12 cellular contexts compared by ENCODE assay signal in genomic region chr2:159879061-159879604, GRCh38. TPM values are rescaled to one million over a fixed set of nuclear protein-coding genes. Genes with fewer than 3 reads are reported as not detected.
DNase-seq lines count a peak whose midpoint lies in the region; ATAC-seq lines count a peak whose summit lies in the region.
"Had no signal": no experiment of that assay in that cellular context is flagged by ENCODE, and none has a peak within 500 bp of the region (broad histone marks: within the 10 kb centered on the region; RNA-seq: fewer than 3 reads in every experiment).

No MANE protein-coding gene starts in this region.

- peak overlapping the region; percentile 94 for H3K27ac Mint-ChIP-seq in activated T-cell treated with anti-CD3 and anti-CD28 coated beads, Interleukin-2, amount 50 U/mL, for 24 hours
- peak overlapping the region; percentile 90 for H3K27ac Mint-ChIP-seq in activated naive CD4-positive, alpha-beta T cell treated with anti-CD3 and anti-CD28 coated beads, Interleukin-2, amount 50 U/mL, for 24 hours
- H3K27ac Mint-ChIP-seq: brain had no signal

- no peaks in the 10 kb centered on the region for H3K79me2 ChIP-seq in mesendoderm (ENCODE audit: control insufficient read depth, insufficient read depth, low read length)

- H3K23ac ChIP-seq in mesendoderm (ENCODE audit: low read length) = no peak overlapping the region

- H4K8ac ChIP-seq in mesendoderm (ENCODE audit: low read depth, low read length) = no peak overlapping the region

- H3K4me3 Mint-ChIP-seq in activated T-cell treated with anti-CD3 and anti-CD28 coated beads, Interleukin-2, amount 50 U/mL, for 24 hours = no peak overlapping the region
- no peak overlapping the region for H3K4me3 Mint-ChIP-seq in activated naive CD4-positive, alpha-beta T cell treated with anti-CD3 and anti-CD28 coated beads, Interleukin-2, amount 50 U/mL, for 24 hours
- H3K4me3 Mint-ChIP-seq: brain; CD4-positive, alpha-beta memory T cell had no signal

- H3K56ac ChIP-seq in mesendoderm (ENCODE audit: low read length) = no peak overlapping the region

- no peak overlapping the region for H2BK5ac ChIP-seq in mesendoderm (ENCODE audit: low read length)

- H4K5ac ChIP-seq in mesendoderm (ENCODE audit: low read length) = no peak overlapping the region

- no peak overlapping the region for H2BK120ac ChIP-seq in mesendoderm (ENCODE audit: low read depth, low read length)

- peak; percentile 56 for ATAC-seq in HG02943 (IDR thresholded peaks at IDR 0.05; ENCODE audit: low read depth, unreplicated experiment)
- peak; percentile 88 for ATAC-seq in stimulated activated naive CD8-positive, alpha-beta T cell treated with anti-CD3 and anti-CD28 coated beads, Interleukin-15, Interleukin-2, amounts not matched to agents 100 U/mL and 50 U/mL, for 24 hours

- peaks cover 86% of the 10 kb centered on the region for H3K36me3 Mint-ChIP-seq in activated T-cell treated with anti-CD3 and anti-CD28 coated beads, Interleukin-2, amount 50 U/mL, for 24 hours (ENCODE audit: low read depth)
- H3K36me3 Mint-ChIP-seq in activated naive CD4-positive, alpha-beta T cell treated with anti-CD3 and anti-CD28 coated beads, Interleukin-2, amount 50 U/mL, for 24 hours = peaks cover 22% of the 10 kb centered on the region
- H3K36me3 Mint-ChIP-seq: brain had no signal

- H3K4me3 ChIP-seq in mesendoderm (ENCODE audit: low read length) = no peak overlapping the region

- H3K4me2 ChIP-seq in mesendoderm (ENCODE audit: low read length) = no peak overlapping the region

- no peaks in the 10 kb centered on the region for H3K4me1 ChIP-seq in mesendoderm (ENCODE audit: control insufficient read depth, low read depth, low read length)

- H3K27me3 ChIP-seq in mesendoderm (ENCODE audit: insufficient read depth, low read length, poor library complexity) = no peaks in the 10 kb centered on the region
- H3K27me3 ChIP-seq: neutrophil had no signal

- no peaks in the 10 kb centered on the region for H3K9me3 Mint-ChIP-seq in activated T-cell treated with anti-CD3 and anti-CD28 coated beads, Interleukin-2, amount 50 U/mL, for 24 hours
- no peaks in the 10 kb centered on the region for H3K9me3 Mint-ChIP-seq in activated naive CD4-positive, alpha-beta T cell treated with anti-CD3 and anti-CD28 coated beads, Interleukin-2, amount 50 U/mL, for 24 hours
- H3K9me3 Mint-ChIP-seq: brain; CD4-positive, alpha-beta memory T cell had no signal

- DNase-seq in activated T-cell treated with anti-CD3 and anti-CD28 coated beads, Interleukin-2, amount 50 U/mL, for 24 hours = no peak
- DNase-seq in activated T-cell treated with anti-CD3 and anti-CD28 coated beads for 4 hours (no peak), NCI-H1105 treated with DMSO at 0.1 percent for 48 hours (lab: John Stamatoyannopoulos, UW) (no peak), mesendoderm (no peak), ureter (ENCODE audit: low spot score) (no peak)
- DNase-seq in stimulated activated naive CD8-positive, alpha-beta T cell treated with anti-CD3 and anti-CD28 coated beads, Interleukin-15, Interleukin-2, amounts not matched to agents 100 U/mL and 50 U/mL, for 24 hours = no peak
- DNase-seq: CD4-positive, alpha-beta memory T cell; NCI-H1105 had no signal

- no peak overlapping the region for H2AK5ac ChIP-seq in mesendoderm (ENCODE audit: low read length)

- H3K18ac ChIP-seq in mesendoderm (ENCODE audit: low read length) = no peak overlapping the region

- H3K4me1 Mint-ChIP-seq in activated T-cell treated with anti-CD3 and anti-CD28 coated beads, Interleukin-2, amount 50 U/mL, for 24 hours (ENCODE audit: low read depth) = peaks cover 63% of the 10 kb centered on the region
- H3K4me1 Mint-ChIP-seq in activated naive CD4-positive, alpha-beta T cell treated with anti-CD3 and anti-CD28 coated beads, Interleukin-2, amount 50 U/mL, for 24 hours = peaks cover 15% of the 10 kb centered on the region

- no peak overlapping the region for H2BK15ac ChIP-seq in mesendoderm (replicated peaks; ENCODE audit: low read depth)

- no peaks in the 10 kb centered on the region for H3K36me3 ChIP-seq in mesendoderm (ENCODE audit: control insufficient read depth, insufficient read depth, low read length)

- WGBS in mesendoderm (ENCODE audit: extremely low coverage, insufficient coverage, low lambda C conversion rate) = no CpG with 5 or more reads among the region's 2 CpGs

- no peaks in the 10 kb centered on the region for H3K79me1 ChIP-seq in mesendoderm (ENCODE audit: low read length)

- no peak overlapping the region for H3K4ac ChIP-seq in mesendoderm (ENCODE audit: low read depth, low read length)

- no peaks in the 10 kb centered on the region for H3K27me3 Mint-ChIP-seq in activated T-cell treated with anti-CD3 and anti-CD28 coated beads, Interleukin-2, amount 50 U/mL, for 24 hours
- H3K27me3 Mint-ChIP-seq in activated naive CD4-positive, alpha-beta T cell treated with anti-CD3 and anti-CD28 coated beads, Interleukin-2, amount 50 U/mL, for 24 hours = no peaks in the 10 kb centered on the region
- H3K27me3 Mint-ChIP-seq: CD4-positive, alpha-beta memory T cell had no signal

- H3K9ac ChIP-seq in mesendoderm (ENCODE audit: low read length) = no peak overlapping the region

- H3K27ac ChIP-seq in mesendoderm (ENCODE audit: low read depth, low read length) = no peak overlapping the region
- H3K27ac ChIP-seq: neutrophil had no signal

RNA-seq across cellular contexts. Expression of gene LY75, which starts 25.4 kb away (rescaled TPM):
- 3.5 TPM for polyA plus RNA-seq in mesendoderm (2013, experiment 1 of 2)
- polyA plus RNA-seq in mesendoderm (2013, experiment 2 of 2) = 3.0 TPM
- 42.4 TPM for total RNA-seq in ureter
